8 cellular contexts compared by ENCODE assay signal in genomic region chr12:31322651-31323248, GRCh38. TPM values are rescaled to one million over a fixed set of nuclear protein-coding genes. Genes with fewer than 3 reads are reported as not detected.
DNase-seq lines count a peak whose midpoint lies in the region; ATAC-seq and TF ChIP-seq lines count a peak whose summit lies in the region.

No MANE protein-coding gene starts in this region.

- H3K36me3 Mint-ChIP-seq in activated T-helper 17 cell treated with anti-CD3 and anti-CD28 coated beads, Interleukin-2, amount 50 U/mL, for 72 hours (ENCODE audit: low read depth) = peaks cover 85% of the 10 kb centered on the region

- no peaks in the 10 kb centered on the region for H3K27me3 Mint-ChIP-seq in activated T-helper 17 cell treated with anti-CD3 and anti-CD28 coated beads, Interleukin-2, amount 50 U/mL, for 72 hours

- H3K27ac Mint-ChIP-seq in activated T-helper 17 cell treated with anti-CD3 and anti-CD28 coated beads, Interleukin-2, amount 50 U/mL, for 72 hours = peak overlapping the region; percentile 97

- peak overlapping the region; percentile 43 for H3K27ac ChIP-seq in AG04450 (ENCODE audit: low read depth, low read length)

- ATAC-seq in activated T-helper 17 cell treated with anti-CD3 and anti-CD28 coated beads, Interleukin-2, amount 50 U/mL, for 72 hours (replicated peaks) = no peak
- ATAC-seq in GM21423 (IDR thresholded peaks at IDR 0.05; ENCODE audit: unreplicated experiment) (no peak), GM18511 (IDR thresholded peaks at IDR 0.05; ENCODE audit: unreplicated experiment) (no peak)

- peaks cover 3% of the 10 kb centered on the region; the same call in 1 of the 2 replicates for H3K9me3 ChIP-seq in AG04450 (ENCODE audit: control insufficient read depth, insufficient read depth, low read length)

- CTCF ChIA-PET in AG04450 (lab: Charles Lee) = interaction anchor here (0.6 to 1.4 kb wide), 4 partner anchors 8 to 99 kb away, joined by 3 to 6 read pairs (median 4); no protein-coding TSS in a partner anchor

- POLR2A ChIA-PET in AG04450 (lab: Yijun Ruan, JAX) = interaction anchor here (0.8 kb wide), 1 partner anchor 268 kb away, joined by 3 read pairs; the partner anchor contains the start of gene DENND5B

- H3K4me3 Mint-ChIP-seq in activated T-helper 17 cell treated with anti-CD3 and anti-CD28 coated beads, Interleukin-2, amount 50 U/mL, for 72 hours = peak overlapping the region; percentile 93

- no peaks in the 10 kb centered on the region for H3K9me3 Mint-ChIP-seq in activated T-helper 17 cell treated with anti-CD3 and anti-CD28 coated beads, Interleukin-2, amount 50 U/mL, for 72 hours

- TF ChIP-seq CTCF in AG04450 (IDR thresholded peaks at IDR 0.05; ENCODE audit: low read depth, low read length) (no peak), GM10266 (IDR thresholded peaks at IDR 0.05; ENCODE audit: control insufficient read depth, insufficient read depth, low read depth, missing control alignments) (no peak), GM13976 (IDR thresholded peaks at IDR 0.05; ENCODE audit: borderline replicate concordance, control extremely low read depth, extremely low read depth, insufficient read depth, missing control alignments) (no peak)

- DNase-seq in AG04450 (ENCODE audit: low read depth, low spot score) (no peak), HS-27A (ENCODE audit: low read depth) (peak; percentile 69), kidney tubule cell (ENCODE audit: low spot score) (peak; percentile 94), GM10266 (ENCODE audit: extremely low spot score) (no peak), GM13976 (ENCODE audit: low spot score) (no peak)

- H3K27me3 ChIP-seq in AG04450 (ENCODE audit: control insufficient read depth, insufficient read depth, low read length) = no peaks in the 10 kb centered on the region

- H3K4me3 ChIP-seq in AG04450 (ENCODE audit: low read depth, low read length) = peak overlapping the region; percentile 94

- in situ Hi-C loops in GM13976 (cut with MboI; ENCODE audit: low sequenced_read_pairs, unreplicated experiment) = no loop called here

- peaks cover 39% of the 10 kb centered on the region for H3K4me1 Mint-ChIP-seq in activated T-helper 17 cell treated with anti-CD3 and anti-CD28 coated beads, Interleukin-2, amount 50 U/mL, for 72 hours

RNA-seq across cellular contexts. Expression of gene SINHCAF, which starts 3.2 kb away (rescaled TPM):
- 22.8 and 31.6 TPM in 2 replicates for polyA plus RNA-seq in AG04450 (2011; rRNA removed)
- polyA minus RNA-seq in AG04450 (2011; rRNA and poly(A)+ RNA removed) = 8.9 and 20.7 TPM in 2 replicates
- total RNA-seq in activated T-helper 17 cell treated with anti-CD3 and anti-CD28 coated beads, Interleukin-2, amount 50 U/mL, for 72 hours = 100 to 1,000 TPM; 160 to 222 TPM

Comparison
In these comparisons a context has a peak if more than half of its experiments do, and no peak if none do; other contexts are left out.
1. DNase-seq: peak in HS-27A (single experiment) and kidney tubule cell (single experiment); none in AG04450 (single experiment), GM10266 (single experiment) and GM13976 (single experiment).